Comparison of ENCODE assay signal across 8 cellular contexts in genomic region chr6:34234667-34235604, GRCh38. TPM values are rescaled to one million over a fixed set of nuclear protein-coding genes. Genes with fewer than 3 reads are reported as not detected.
DNase-seq lines count a peak whose midpoint lies in the region; ATAC-seq, FAIRE-seq and TF ChIP-seq lines count a peak whose summit lies in the region.

No MANE protein-coding gene starts in this region.

- intact Hi-C loops in kidney (cut with DNase I): no loop called here

- no peaks in the 10 kb centered on the region for H3K9me3 ChIP-seq in kidney (ENCODE audit: control insufficient read depth in 1 of 2, low read length in 2 of 2)

- H3K36me3 Mint-ChIP-seq in activated naive CD4-positive, alpha-beta T cell treated with anti-CD3 and anti-CD28 coated beads, Interleukin-2, amount 10 ng/mL, durations not matched to agents 7 days and 5 days: peaks cover 11% of the 10 kb centered on the region
- H3K36me3 Mint-ChIP-seq in stimulated activated memory B cell treated with anti-CD40 and anti-IgM and Interleukin-4, amounts not matched to agents 10 μg/mL and 1 μg/mL and 100 μg/mL, for 72 hours: no peaks in the 10 kb centered on the region

- no peak for FAIRE-seq in kidney (lab: Jason Lieb, UNC)

- H3K4me3 Mint-ChIP-seq in activated naive CD4-positive, alpha-beta T cell treated with anti-CD3 and anti-CD28 coated beads, Interleukin-2, amount 10 ng/mL, durations not matched to agents 7 days and 5 days: peak overlapping the region; percentile 53
- peak overlapping the region; percentile 8 for H3K4me3 Mint-ChIP-seq in stimulated activated memory B cell treated with anti-CD40 and anti-IgM and Interleukin-4, amounts not matched to agents 10 μg/mL and 1 μg/mL and 100 μg/mL, for 72 hours

- ATAC-seq in stimulated activated memory B cell treated with anti-CD40 and anti-IgM and Interleukin-4, amounts not matched to agents 10 μg/mL and 1 μg/mL and 100 μg/mL, for 72 hours: peak; percentile 2
- ATAC-seq in GM19463 (IDR thresholded peaks at IDR 0.05; ENCODE audit: unreplicated experiment): no peak

- no peak for TF ChIP-seq POLR2A in NB4 (IDR thresholded peaks at IDR 0.05; ENCODE audit: extremely low read depth, insufficient read length)

- H3K27ac Mint-ChIP-seq in activated naive CD4-positive, alpha-beta T cell treated with anti-CD3 and anti-CD28 coated beads, Interleukin-2, amount 10 ng/mL, durations not matched to agents 7 days and 5 days: peak overlapping the region; percentile 83
- peak overlapping the region; percentile 98 for H3K27ac Mint-ChIP-seq in stimulated activated memory B cell treated with anti-CD40 and anti-IgM and Interleukin-4, amounts not matched to agents 10 μg/mL and 1 μg/mL and 100 μg/mL, for 72 hours

- CTCF ChIA-PET in activated naive CD4-positive, alpha-beta T cell treated with anti-CD3 and anti-CD28 coated beads, Interleukin-2, amount 10 ng/mL, durations not matched to agents 7 days and 5 days (lab: Charles Lee): no interaction called here

- H3K9ac ChIP-seq in kidney (ENCODE audit: low read length in 2 of 2): no peak overlapping the region

- TF ChIP-seq CTCF in NB4 (IDR thresholded peaks at IDR 0.05; ENCODE audit: low read depth, low read length) (no peak), kidney (IDR thresholded peaks at IDR 0.05; ENCODE audit: borderline replicate concordance, extremely low read depth, insufficient read depth) (no peak)

- H3K27ac ChIP-seq in kidney (ENCODE audit: low read depth in 2 of 2, low read length in 2 of 2): peak overlapping the region; percentile 91 to 93

- H3K4me1 Mint-ChIP-seq in activated naive CD4-positive, alpha-beta T cell treated with anti-CD3 and anti-CD28 coated beads, Interleukin-2, amount 10 ng/mL, durations not matched to agents 7 days and 5 days: peaks cover 26% of the 10 kb centered on the region
- H3K4me1 Mint-ChIP-seq in stimulated activated memory B cell treated with anti-CD40 and anti-IgM and Interleukin-4, amounts not matched to agents 10 μg/mL and 1 μg/mL and 100 μg/mL, for 72 hours: peaks cover 38% of the 10 kb centered on the region

- H3K27me3 Mint-ChIP-seq in activated naive CD4-positive, alpha-beta T cell treated with anti-CD3 and anti-CD28 coated beads, Interleukin-2, amount 10 ng/mL, durations not matched to agents 7 days and 5 days: no peaks in the 10 kb centered on the region
- H3K27me3 Mint-ChIP-seq in stimulated activated memory B cell treated with anti-CD40 and anti-IgM and Interleukin-4, amounts not matched to agents 10 μg/mL and 1 μg/mL and 100 μg/mL, for 72 hours: no peaks in the 10 kb centered on the region

- peaks cover 0 to 7% of the 10 kb centered on the region in 2 donors for H3K4me1 ChIP-seq in kidney (ENCODE audit: control insufficient read depth in 1 of 2, insufficient read depth in 1 of 2, low read depth in 1 of 2, low read length in 2 of 2)

- no peaks in the 10 kb centered on the region for H3K36me3 ChIP-seq in kidney (ENCODE audit: control insufficient read depth in 1 of 2, insufficient read depth in 2 of 2, low read length in 2 of 2)

- no peaks in the 10 kb centered on the region for H3K9me3 Mint-ChIP-seq in activated naive CD4-positive, alpha-beta T cell treated with anti-CD3 and anti-CD28 coated beads, Interleukin-2, amount 10 ng/mL, durations not matched to agents 7 days and 5 days
- H3K9me3 Mint-ChIP-seq in stimulated activated memory B cell treated with anti-CD40 and anti-IgM and Interleukin-4, amounts not matched to agents 10 μg/mL and 1 μg/mL and 100 μg/mL, for 72 hours: no peaks in the 10 kb centered on the region

- H3K4me3 ChIP-seq in NB4 (ENCODE audit: low read depth, low read length): no peak overlapping the region
- no peak overlapping the region for H3K4me3 ChIP-seq in kidney (ENCODE audit: low read length in 2 of 2)

- DNase-seq in NB4 (ENCODE audit: low read depth): peak; percentile 7
- peak; percentile 62 for DNase-seq in activated naive CD4-positive, alpha-beta T cell treated with anti-CD3 and anti-CD28 coated beads, Interleukin-2, amount 10 ng/mL, durations not matched to agents 7 days and 5 days
- DNase-seq in kidney: peak; percentile 88
- DNase-seq in pons (ENCODE audit: low spot score): no peak
- DNase-seq in putamen (ENCODE audit: low spot score): no peak
- DNase-seq in kidney glomerular epithelial cell (lab: John Stamatoyannopoulos, UW): no peak

RNA-seq across cellular contexts. Expression of gene HMGA1, which starts 1.7 kb away (rescaled TPM):
- 46.5 TPM for total RNA-seq in kidney
- 27.1 TPM for polyA plus RNA-seq in kidney (ENCODE audit: insufficient read depth, low read depth, low replicate concordance)

RNA-seq across cellular contexts. Expression of gene SMIM29, which starts 13.9 kb away (rescaled TPM):
- 22.6 TPM for total RNA-seq in kidney
- polyA plus RNA-seq in kidney (ENCODE audit: insufficient read depth, low read depth, low replicate concordance): 53.5 TPM

Comparison
In these comparisons a context has a peak if more than half of its experiments do, and no peak if none do; other contexts are left out.
1. DNase-seq: peak in NB4 (single experiment), activated naive CD4-positive, alpha-beta T cell treated with anti-CD3 and anti-CD28 coated beads, Interleukin-2, amount 10 ng/mL, durations not matched to agents 7 days and 5 days (single experiment) and kidney (single experiment); none in pons (single experiment), putamen (single experiment) and kidney glomerular epithelial cell (single experiment).